In the genomic region with DNA sequence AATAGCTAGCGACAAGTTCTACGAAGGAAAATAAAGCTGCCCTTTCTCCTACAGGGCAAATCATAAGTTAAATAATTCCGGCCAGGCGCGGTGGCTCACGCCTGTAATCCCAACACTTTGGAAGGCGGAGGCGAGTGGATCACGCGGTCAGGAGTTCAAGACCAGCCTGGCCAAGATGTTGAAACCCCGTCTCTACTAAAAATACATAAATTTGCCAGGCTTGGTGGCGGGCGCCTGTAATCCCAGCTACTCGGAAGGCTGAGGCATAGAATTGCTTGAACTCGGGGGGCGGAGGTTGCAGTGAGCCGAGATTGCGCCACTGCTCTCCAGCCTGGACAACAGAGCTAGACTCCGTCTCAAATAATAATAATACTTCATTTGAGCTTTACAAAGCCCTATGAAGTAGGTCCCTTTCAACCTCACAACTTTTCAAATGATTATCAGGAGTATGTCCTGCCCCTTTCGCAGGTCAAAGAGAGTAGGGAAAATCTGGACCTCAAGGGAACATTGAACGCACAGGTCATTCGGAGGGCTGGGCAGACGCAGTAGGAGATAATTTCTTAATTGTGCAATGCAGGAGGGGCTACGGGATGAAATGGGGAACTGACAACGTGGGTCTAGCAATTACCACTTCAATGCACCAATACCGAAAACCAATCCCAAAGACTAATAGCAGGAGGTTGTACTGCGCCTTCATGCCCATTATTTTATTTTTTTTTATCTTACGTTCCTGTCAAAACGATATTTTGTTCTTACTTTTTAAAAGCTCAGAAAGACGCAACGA, we compare ENCODE assay signal across 8 cellular contexts. TPM values are rescaled to one million over a fixed set of nuclear protein-coding genes. Genes with fewer than 3 reads are reported as not detected.
DNase-seq lines count a peak whose midpoint lies in the region; ATAC-seq and TF ChIP-seq lines count a peak whose summit lies in the region.

No MANE protein-coding gene starts in this region.

- TF ChIP-seq EP300 in upper lobe of left lung (IDR thresholded peaks at IDR 0.05): no peak

- intact Hi-C loops in ascending aorta (cut with DNase I): loop anchor here (5.0 to 10.0 kb wide), 5 partner anchors 89 to 1374 kb away; a partner anchor contains a TSS

- TF ChIP-seq POLR2A in upper lobe of left lung (IDR thresholded peaks at IDR 0.05): no peak

- ATAC-seq in upper lobe of left lung (ENCODE audit: low FRiP score in 2 of 2): peak; percentile 35 to 68
- ATAC-seq in HG02798 (IDR thresholded peaks at IDR 0.05; ENCODE audit: poor library complexity, unreplicated experiment): no peak
- ATAC-seq in HG03565 (IDR thresholded peaks at IDR 0.05; ENCODE audit: unreplicated experiment): no peak
- no peak for ATAC-seq in HG02852 (IDR thresholded peaks at IDR 0.05; ENCODE audit: unreplicated experiment)

- CTCF ChIA-PET in BJ (lab: Yijun Ruan, JAX): interaction anchor here (1.2 to 12.7 kb wide), 3 partner anchors 10 to 204 kb away, joined by 4 to 205 read pairs (median 13); no protein-coding TSS in a partner anchor

- 58% methylated on average over 31 of the region's 31 CpGs for WGBS in HUES64
- WGBS in liver: 24% methylated on average over 31 of the region's 31 CpGs
- 36 to 37% methylated on average over 25 to 31 of the region's 31 CpGs for WGBS in upper lobe of left lung, 2 donors

- POLR2A ChIA-PET in BJ (lab: Charles Lee): no interaction called here

- H3K27me3 ChIP-seq in BJ (ENCODE audit: control insufficient read depth, insufficient read depth, low read length) (no peaks in the 10 kb centered on the region), HUES64 (ENCODE audit: insufficient read depth, low read length) (peaks cover 18% of the 10 kb centered on the region), ascending aorta (no peaks in the 10 kb centered on the region), liver (ENCODE audit: control insufficient read depth in 4 of 4, insufficient read depth in 4 of 4, low read length in 3 of 4) (no peaks in the 10 kb centered on the region), upper lobe of left lung (no peaks in the 10 kb centered on the region)

- H3K4me3 ChIP-seq in BJ (ENCODE audit: low read depth, low read length): peak overlapping the region; percentile 69
- H3K4me3 ChIP-seq in HUES64 (ENCODE audit: low read length): peak overlapping the region; percentile 86
- H3K4me3 ChIP-seq in ascending aorta: peak overlapping the region; percentile 51 to 69
- peak overlapping the region; percentile 75 to 99 (median 84) for H3K4me3 ChIP-seq in liver (ENCODE audit: low read depth in 1 of 3, low read length in 3 of 3)
- H3K4me3 ChIP-seq in upper lobe of left lung: peak overlapping the region; percentile 50 to 79 (median 74)

- no peak for TF ChIP-seq CTCF in BJ (IDR thresholded peaks at IDR 0.05; ENCODE audit: insufficient read depth, low read depth, low read length)
- TF ChIP-seq CTCF in ascending aorta (IDR thresholded peaks at IDR 0.05): no peak
- no peak for TF ChIP-seq CTCF in liver (IDR thresholded peaks at IDR 0.05; ENCODE audit: low read depth, low read length, missing input control)
- no peak for TF ChIP-seq CTCF in upper lobe of left lung (IDR thresholded peaks at IDR 0.05)

- no peaks in the 10 kb centered on the region for H3K4me1 ChIP-seq in HUES64 (ENCODE audit: insufficient read depth, low read length)
- H3K4me1 ChIP-seq in ascending aorta: peaks cover 5 to 8% of the 10 kb centered on the region in 2 donors
- H3K4me1 ChIP-seq in liver (ENCODE audit: control insufficient read depth in 4 of 4, insufficient read depth in 4 of 4, low read length in 3 of 4): peaks cover 3 to 20% (median 14%) of the 10 kb centered on the region in 4 donors
- H3K4me1 ChIP-seq in upper lobe of left lung: peaks cover 12 to 22% (median 16%) of the 10 kb centered on the region in 4 donors

- DNase-seq in BJ (ENCODE audit: low read depth) (no peak), ascending aorta (ENCODE audit: low spot score in 2 of 2) (no peak), upper lobe of left lung (no peak)

- peak overlapping the region; percentile 89 for H3K9ac ChIP-seq in HUES64 (ENCODE audit: low read depth, low read length)
- H3K9ac ChIP-seq in liver (ENCODE audit: low read depth in 1 of 2, low read length in 2 of 2): peak overlapping the region; percentile 66 to 80

- TF ChIP-seq RAD21 in liver (IDR thresholded peaks at IDR 0.05): no peak

- H3K27ac ChIP-seq in HUES64 (ENCODE audit: low read depth, low read length): peak overlapping the region; percentile 44
- no peak overlapping the region for H3K27ac ChIP-seq in ascending aorta
- peak overlapping the region in 1 of 2 donors; percentile 41 for H3K27ac ChIP-seq in liver (ENCODE audit: low read depth in 1 of 2, low read length in 2 of 2)
- H3K27ac ChIP-seq in upper lobe of left lung: peak overlapping the region; percentile 63 to 74 (median 64)

- H3K36me3 ChIP-seq in BJ (ENCODE audit: control insufficient read depth, insufficient read depth, low read length): no peaks in the 10 kb centered on the region
- H3K36me3 ChIP-seq in HUES64 (ENCODE audit: insufficient read depth, low read length): no peaks in the 10 kb centered on the region
- H3K36me3 ChIP-seq in ascending aorta: no peaks in the 10 kb centered on the region
- no peaks in the 10 kb centered on the region for H3K36me3 ChIP-seq in liver (ENCODE audit: control insufficient read depth in 4 of 4, insufficient read depth in 3 of 4, low read depth in 1 of 4, low read length in 3 of 4)
- no peaks in the 10 kb centered on the region for H3K36me3 ChIP-seq in upper lobe of left lung

- H3K9me3 ChIP-seq in HUES64 (ENCODE audit: insufficient read depth, low read depth, low read length) (no peaks in the 10 kb centered on the region), ascending aorta (no peaks in the 10 kb centered on the region), liver (ENCODE audit: control insufficient read depth in 4 of 4, low read length in 3 of 4) (no peaks in the 10 kb centered on the region), upper lobe of left lung (no peaks in the 10 kb centered on the region)

TF ChIP-seq in liver, 16 proteins besides CTCF, POLR2A, EP300 and RAD21:
- TF ChIP-seq, protein P1, sequence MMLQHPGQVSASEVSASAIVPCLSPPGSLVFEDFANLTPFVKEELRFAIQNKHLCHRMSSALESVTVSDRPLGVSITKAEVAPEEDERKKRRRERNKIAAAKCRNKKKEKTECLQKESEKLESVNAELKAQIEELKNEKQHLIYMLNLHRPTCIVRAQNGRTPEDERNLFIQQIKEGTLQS (IDR thresholded peaks at IDR 0.05): no peak
- no peak for TF ChIP-seq HNF4G (IDR thresholded peaks at IDR 0.05)
- TF ChIP-seq HNF4A (conservative IDR thresholded peaks at IDR 0.05): no peak
- no peak for TF ChIP-seq GABPA (IDR thresholded peaks at IDR 0.05 in 1 of 2, conservative IDR thresholded peaks at IDR 0.05 in 1 of 2)

RNA-seq across cellular contexts. Expression of a gene that starts 0.6 kb away (rescaled TPM):
- 68.1 and 89.9 TPM in 2 replicates for polyA plus RNA-seq in BJ (2011; rRNA removed)
- polyA minus RNA-seq in BJ (2011; rRNA and poly(A)+ RNA removed): 39.2 and 67.4 TPM in 2 replicates
- polyA plus RNA-seq in HUES64 (2013, experiment 1 of 2): 42.1 TPM
- polyA plus RNA-seq in HUES64 (2013, experiment 2 of 2): 38.1 TPM
- 69.2 TPM for total RNA-seq in ascending aorta
- 10 to 100 TPM; 22.9 to 27.8 TPM for total RNA-seq in liver
- 10 to 100 TPM; 28.7 to 50.8 TPM for polyA plus RNA-seq in liver
- 10 to 100 TPM; 23.1 to 84.3 (median 49.9) TPM for total RNA-seq in upper lobe of left lung

RNA-seq across cellular contexts. Expression of a gene that starts 7.5 kb away (rescaled TPM):
- 9.6 and 13.3 TPM in 2 replicates for polyA plus RNA-seq in BJ (2011; rRNA removed)
- 13.7 and 21.4 TPM in 2 replicates for polyA minus RNA-seq in BJ (2011; rRNA and poly(A)+ RNA removed)
- 5.0 TPM for polyA plus RNA-seq in HUES64 (2013, experiment 1 of 2)
- 5.0 TPM for polyA plus RNA-seq in HUES64 (2013, experiment 2 of 2)
- 32.5 TPM for total RNA-seq in ascending aorta
- 1 to 10 TPM; 6.6 to 8.5 TPM for total RNA-seq in liver
- polyA plus RNA-seq in liver: 1 to 10 TPM; 1.2 to 2.4 TPM
- 10 to 100 TPM; 18.9 to 40.5 (median 27.6) TPM for total RNA-seq in upper lobe of left lung

Comparison
In these comparisons a context has a peak if more than half of its experiments do, and no peak if none do; other contexts are left out.
1. H3K27ac ChIP-seq: peak in HUES64 (single experiment) and upper lobe of left lung (4 of 4); none in ascending aorta (0 of 2).
2. ATAC-seq: peak in upper lobe of left lung (2 of 2); none in HG02798 (single experiment), HG03565 (single experiment) and HG02852 (single experiment).
3. Peak in every context shown above with its lines, with median percentiles within 50 percentile points of each other: H3K4me3 ChIP-seq.